In the genomic region with DNA sequence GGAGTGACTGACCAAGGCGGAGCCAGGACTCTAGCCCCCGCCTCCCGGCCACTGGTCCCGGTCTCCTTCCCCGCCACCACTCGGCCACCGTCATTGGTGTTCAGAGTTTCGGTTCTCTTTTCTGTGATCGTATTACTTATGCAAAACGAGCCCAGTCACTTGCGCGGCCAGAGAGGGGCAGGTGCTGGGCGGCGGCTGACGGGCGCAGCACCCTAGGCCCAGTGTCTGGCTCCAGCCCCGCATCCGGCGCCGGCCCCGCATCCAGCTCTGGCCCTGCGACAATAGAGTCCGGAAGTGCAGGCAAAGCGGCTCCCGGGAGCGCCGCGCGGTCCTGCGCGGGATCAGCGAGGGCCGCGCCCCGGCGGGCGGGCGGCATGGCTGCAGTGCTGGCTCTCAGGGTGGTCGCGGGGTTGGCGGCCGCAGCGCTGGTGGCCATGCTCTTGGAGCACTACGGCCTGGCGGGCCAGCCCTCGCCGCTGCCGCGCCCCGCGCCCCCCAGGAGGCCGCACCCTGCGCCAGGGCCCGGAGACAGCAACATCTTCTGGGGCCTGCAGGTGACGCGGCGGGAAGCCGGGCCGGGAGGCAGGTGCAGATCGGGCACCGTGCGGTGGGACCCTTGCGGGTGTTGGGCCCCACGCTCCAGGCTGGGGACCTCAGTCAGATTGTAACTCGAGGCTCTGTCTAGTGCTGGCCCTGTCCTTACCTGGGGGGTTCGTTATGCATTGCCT, we compare ENCODE assay signal across 8 cellular contexts. TPM values are rescaled to one million over a fixed set of nuclear protein-coding genes. Genes with fewer than 3 reads are reported as not detected.
DNase-seq lines count a peak whose midpoint lies in the region; ATAC-seq lines count a peak whose summit lies in the region.

TSS of gene TMEM62 (plus strand) at position 158 of the 728 bp plus-strand sequence. CDS start at position 375, 217 bp downstream.

- H3K4me1 ChIP-seq in mononuclear cell (ENCODE audit: insufficient read depth, low read length): peaks cover 22% of the 10 kb centered on the region

- peak within 1 kb of the TSS; percentile 64 for H3K27ac ChIP-seq in epithelial cell of prostate

- peak within 1 kb of the TSS; percentile 85 for H3K4me3 ChIP-seq in mononuclear cell (ENCODE audit: low read length)

- no peaks in the 10 kb centered on the region for H3K27me3 ChIP-seq in mononuclear cell (ENCODE audit: insufficient read depth, low read length)

- H3K9me3 ChIP-seq in mononuclear cell (ENCODE audit: low read depth, low read length): no peaks in the 10 kb centered on the region

- DNase-seq in CMK (ENCODE audit: low read depth): peak; percentile 32
- DNase-seq in OCI-M1 (lab: John Stamatoyannopoulos, UW): peak; percentile 90
- DNase-seq in activated T-cell treated with anti-CD3 and anti-CD28 coated beads for 48 hours (ENCODE audit: low read depth): peak; percentile 52
- no peak for DNase-seq in epithelial cell of prostate (ENCODE audit: low read depth, low spot score)
- DNase-seq in stimulated activated CD8-positive, alpha-beta memory T cell treated with anti-CD3 and anti-CD28 coated beads, Interleukin-7, amount 100 ng/mL, for 1 hour (ENCODE audit: low read depth in 2 of 2): peak; percentile 10 to 35

- ATAC-seq in GM19397 (IDR thresholded peaks at IDR 0.05; ENCODE audit: unreplicated experiment) (peak; percentile 91), HG03558 (IDR thresholded peaks at IDR 0.05; ENCODE audit: extremely low read depth, unreplicated experiment) (peak; percentile 58)

RNA-seq across cellular contexts. Expression of gene TMEM62, which starts in this region (rescaled TPM):
- 28.8 TPM for total RNA-seq in mononuclear cell
